Comparison of ENCODE assay signal across 32 cellular contexts in the genomic region with DNA sequence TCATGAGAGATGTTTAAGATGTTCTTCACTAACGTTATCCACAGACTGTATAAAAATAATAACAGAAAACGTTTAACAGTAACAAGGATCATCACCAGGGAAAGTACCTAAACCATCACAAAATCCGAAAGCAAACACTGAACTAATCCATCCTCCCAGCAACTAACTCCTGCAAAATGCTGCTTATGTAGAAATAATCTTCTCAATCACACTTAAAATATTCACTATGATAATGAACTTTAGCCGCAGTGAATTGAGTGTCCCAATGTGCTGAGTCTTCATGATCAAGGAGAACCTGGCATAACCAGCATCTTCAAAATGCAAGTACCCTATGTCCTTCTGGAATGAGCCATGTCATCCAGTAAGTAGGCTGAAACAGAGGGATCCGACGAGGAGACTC.
"Had no signal": no experiment of that assay in that cellular context is flagged by ENCODE, and none has a peak within 500 bp of the region (broad histone marks: within the 10 kb centered on the region; RNA-seq: fewer than 3 reads in every experiment).

No MANE protein-coding gene starts in this region.

- H3K27ac Mint-ChIP-seq: activated B cell treated with CpG ODN at 0.5 μM for 24 hours; activated CD4-positive, alpha-beta memory T cell treated with anti-CD3 and anti-CD28 coated beads for 36 hours; activated naive CD4-positive, alpha-beta T cell treated with anti-CD3 and anti-CD28 coated beads for 36 hours; activated naive CD4-positive, alpha-beta T cell treated with anti-CD3 and anti-CD28 coated beads, Interleukin-2, amount 50 U/mL, for 72 hours; activated T-helper 1 cell treated with anti-CD3 and anti-CD28 coated beads, Interleukin-12 subunit alpha, Interleukin-12 subunit beta, Interleukin-2, Interleukin-4 antibody, amounts not matched to agents 30 ng/mL and 10 ng/mL and 1 ng/mL, durations not matched to agents 14 hours and 24 hours and 36 hours; T-cell; T-helper 17 cell had no signal

- H3K36me3 Mint-ChIP-seq: activated CD4-positive, alpha-beta memory T cell treated with anti-CD3 and anti-CD28 coated beads for 36 hours; activated naive CD4-positive, alpha-beta T cell treated with anti-CD3 and anti-CD28 coated beads, Interleukin-2, amount 50 U/mL, for 72 hours had no signal

- H3K27me3 ChIP-seq: brain microvascular endothelial cell had no signal

- H3K4me1 Mint-ChIP-seq: activated B cell treated with CpG ODN at 0.5 μM for 24 hours had no signal

- H3K27ac ChIP-seq: brain microvascular endothelial cell had no signal

- DNase-seq: activated B cell treated with CpG ODN at 0.5 μM for 24 hours; activated CD4-positive, alpha-beta memory T cell treated with anti-CD3 and anti-CD28 coated beads for 36 hours; activated CD4-positive, alpha-beta T cell treated with anti-CD3 and anti-CD28 coated beads for 4 hours; activated CD4-positive, alpha-beta T cell treated with anti-CD3 and anti-CD28 coated beads, Interleukin-2, amount 50 U/mL, for 1 hour; activated CD4-positive, CD25-positive, alpha-beta regulatory T cell treated with anti-CD3 and anti-CD28 coated beads, Interleukin-2, amount 50 U/mL, for 72 hours; activated CD8-positive, alpha-beta memory T cell treated with anti-CD3 and anti-CD28 coated beads, Interleukin-2, amount 50 U/mL, for 4 hours; activated gamma-delta T cell treated with Interleukin-2 at 50 U/mL for 16 hours; activated naive CD4-positive, alpha-beta T cell treated with anti-CD3 and anti-CD28 coated beads for 36 hours; activated T-cell treated with anti-CD3 and anti-CD28 coated beads for 4 hours; activated T-cell treated with anti-CD3 and anti-CD28 coated beads, Interleukin-2, amount 50 U/mL, for 4 hours; amniotic stem cell; aorta; brain microvascular endothelial cell; Karpas-422; KBM-7; NCI-H1105; NCI-H1417 treated with DMSO at 0.1 percent for 48 hours; NCI-H187 treated with DMSO at 0.1 percent for 48 hours; NCI-H2081; NCI-H2171 treated with DMSO at 0.1 percent for 48 hours; NCI-H2227 treated with DMSO at 0.1 percent for 48 hours; NCI-H446; NCI-H510A treated with DMSO at 0.1 percent for 48 hours; RPMI8226; SHP77 treated with DMSO at 0.1 percent for 48 hours; T-cell; T-helper 17 cell; T-helper 9 cell had no signal

- H3K9me3 Mint-ChIP-seq: activated B cell treated with CpG ODN at 0.5 μM for 24 hours; activated CD4-positive, alpha-beta memory T cell treated with anti-CD3 and anti-CD28 coated beads for 36 hours; activated naive CD4-positive, alpha-beta T cell treated with anti-CD3 and anti-CD28 coated beads for 36 hours; activated T-cell treated with anti-CD3 and anti-CD28 coated beads, Interleukin-2, amount 50 U/mL, for 4 hours; activated T-helper 1 cell treated with anti-CD3 and anti-CD28 coated beads, Interleukin-12 subunit alpha, Interleukin-12 subunit beta, Interleukin-2, Interleukin-4 antibody, amounts not matched to agents 30 ng/mL and 10 ng/mL and 1 ng/mL, durations not matched to agents 14 hours and 24 hours and 36 hours had no signal

- H3K4me3 Mint-ChIP-seq: activated B cell treated with CpG ODN at 0.5 μM for 24 hours; activated CD4-positive, alpha-beta memory T cell treated with anti-CD3 and anti-CD28 coated beads for 36 hours; activated naive CD4-positive, alpha-beta T cell treated with anti-CD3 and anti-CD28 coated beads for 36 hours; activated T-cell treated with anti-CD3 and anti-CD28 coated beads, Interleukin-2, amount 50 U/mL, for 4 hours; activated T-helper 1 cell treated with anti-CD3 and anti-CD28 coated beads, Interleukin-12 subunit alpha, Interleukin-12 subunit beta, Interleukin-2, Interleukin-4 antibody, amounts not matched to agents 30 ng/mL and 10 ng/mL and 1 ng/mL, durations not matched to agents 14 hours and 24 hours and 36 hours; T-cell; T-helper 17 cell had no signal

- H3K36me3 ChIP-seq: brain microvascular endothelial cell had no signal

- ATAC-seq: activated naive CD4-positive, alpha-beta T cell treated with anti-CD3 and anti-CD28 coated beads, Interleukin-2, amount 50 U/mL, for 72 hours; activated T-cell treated with anti-CD3 and anti-CD28 coated beads, Interleukin-2, amount 50 U/mL, for 4 hours; Panc1; SK-N-SH treated with all-trans-retinoic acid at 6 μM for 48 hours; T-cell; T-helper 17 cell had no signal

- H3K27me3 Mint-ChIP-seq: activated CD4-positive, alpha-beta memory T cell treated with anti-CD3 and anti-CD28 coated beads for 36 hours; T-cell; T-helper 17 cell had no signal
